In genomic region chr11:96257972-96258951, GRCh38 we compare ENCODE assay signal across 7 cellular contexts.
A peak's percentile ranks its signal among the peaks of the same experiment; 100 is the strongest.
DNase-seq lines count a peak whose midpoint lies in the region; ATAC-seq and TF ChIP-seq lines count a peak whose summit lies in the region.

No MANE protein-coding gene starts in this region.

- H3K4me3 ChIP-seq in Peyer's patch, result peak overlapping the region in 1 of 4 donors; percentile 2

- no peak for TF ChIP-seq POLR2A in Peyer's patch (IDR thresholded peaks at IDR 0.05)

- H3K27me3 ChIP-seq in Peyer's patch, result no peaks in the 10 kb centered on the region

- H3K27ac ChIP-seq in Peyer's patch, result peak overlapping the region; percentile 67 to 84 (median 76)

- no peak for TF ChIP-seq CTCF in Peyer's patch (IDR thresholded peaks at IDR 0.05)

- peaks cover 0 to 48% (median 31%) of the 10 kb centered on the region in 4 donors for H3K4me1 ChIP-seq in Peyer's patch

- H3K9me3 ChIP-seq in Peyer's patch, result no peaks in the 10 kb centered on the region

- peak; percentile 70 for ATAC-seq in GM19023 (IDR thresholded peaks at IDR 0.05; ENCODE audit: unreplicated experiment)
- ATAC-seq in HG02840 (IDR thresholded peaks at IDR 0.05; ENCODE audit: low FRiP score, unreplicated experiment), result peak; percentile 77
- ATAC-seq in sciatic nerve, result peak; percentile 69

- DNase-seq in Peyer's patch (peak in 2 of 3 donors; percentile 69 to 77), dermis blood vessel endothelial cell (peak; percentile 31), sciatic nerve (ENCODE audit: low spot score) (no peak), NCI-H2196 (lab: John Stamatoyannopoulos, UW; ENCODE audit: unreplicated experiment) (no peak), T-helper 9 cell (no peak)

- no peaks in the 10 kb centered on the region for H3K36me3 ChIP-seq in Peyer's patch

- intact Hi-C loops in sciatic nerve (cut with DNase I), result no loop called here

Comparison
In these comparisons a context has a peak if more than half of its experiments do, and no peak if none do; other contexts are left out.
1. DNase-seq: peak in Peyer's patch (2 of 3) and dermis blood vessel endothelial cell (single experiment); none in sciatic nerve (single experiment), NCI-H2196 (single experiment) and T-helper 9 cell (single experiment).
2. Peak in every context shown above with its lines, with median percentiles within 50 percentile points of each other: ATAC-seq.